In the genomic region with DNA sequence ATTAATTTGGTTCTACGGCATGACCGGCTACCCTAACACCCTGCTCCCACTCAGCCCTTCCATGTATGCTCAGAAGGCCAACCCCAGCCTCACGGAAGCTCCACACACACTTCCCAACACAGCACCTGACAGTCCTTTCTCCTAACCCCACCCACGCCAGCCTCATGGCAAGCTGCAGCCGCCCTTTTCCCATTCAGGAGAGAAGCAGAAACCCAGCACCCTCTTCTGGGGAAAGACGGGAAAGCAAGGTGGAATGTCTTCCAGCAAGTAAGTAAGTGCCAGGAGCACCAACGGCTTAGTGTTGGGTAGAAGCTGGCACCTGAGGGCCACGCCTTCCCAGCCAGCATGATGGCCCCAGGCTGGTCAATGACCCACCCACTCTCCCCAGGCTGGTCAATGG, we compare ENCODE assay signal across 8 cellular contexts. TPM values are rescaled to one million over a fixed set of nuclear protein-coding genes. Genes with fewer than 3 reads are reported as not detected.
DNase-seq lines count a peak whose midpoint lies in the region; ATAC-seq and TF ChIP-seq lines count a peak whose summit lies in the region.

No MANE protein-coding gene starts in this region.

- H3K9me3 Mint-ChIP-seq in chondrocyte (ENCODE audit: low read depth) (no peaks in the 10 kb centered on the region), CD14-positive monocyte (peaks cover 0 to 5% (median 0%) of the 10 kb centered on the region in 7 donors)

- DNase-seq in GM04504 (ENCODE audit: low read depth) (peak; percentile 7), NCI-H446 (lab: John Stamatoyannopoulos, UW) (peak; percentile 22 to 64), chondrocyte (ENCODE audit: low spot score) (no peak), mucosa of descending colon (peak; percentile 76 to 95 (median 81)), CD14-positive monocyte (ENCODE audit: low spot score) (no peak), GM19240 (ENCODE audit: insufficient read length, low spot score) (no peak), AML-193 (lab: John Stamatoyannopoulos, UW) (no peak)

- no peaks in the 10 kb centered on the region for H3K4me1 ChIP-seq in mucosa of descending colon (ENCODE audit: low read depth)

- H3K4me3 Mint-ChIP-seq in chondrocyte (ENCODE audit: unreplicated experiment) = no peak overlapping the region
- H3K4me3 Mint-ChIP-seq in CD14-positive monocyte = no peak overlapping the region

- ATAC-seq in mucosa of descending colon = peak; percentile 97
- ATAC-seq in GM21526 (IDR thresholded peaks at IDR 0.05; ENCODE audit: low FRiP score, unreplicated experiment) = no peak

- H3K4me1 Mint-ChIP-seq in chondrocyte (ENCODE audit: low read depth) (peaks cover 11% of the 10 kb centered on the region), CD14-positive monocyte (peaks cover 14% of the 10 kb centered on the region)

- no peak overlapping the region for H3K4me3 ChIP-seq in mucosa of descending colon

- no peaks in the 10 kb centered on the region for H3K9me3 ChIP-seq in mucosa of descending colon

- no peaks in the 10 kb centered on the region for H3K36me3 ChIP-seq in mucosa of descending colon (ENCODE audit: low read depth)

- intact Hi-C loops in mucosa of descending colon (cut with DNase I, micrococcal nuclease) (no loop called here), CD14-positive monocyte (cut with micrococcal nuclease) (no loop called here)

- H3K27me3 Mint-ChIP-seq in chondrocyte (ENCODE audit: low read depth) (no peaks in the 10 kb centered on the region), CD14-positive monocyte (ENCODE audit: low read depth in 3 of 3) (no peaks in the 10 kb centered on the region)

- no peak overlapping the region for H3K27ac Mint-ChIP-seq in chondrocyte (ENCODE audit: unreplicated experiment)
- H3K27ac Mint-ChIP-seq in CD14-positive monocyte = peak overlapping the region in 3 of 7 donors; percentile 0 to 46 (median 40)

- H3K36me3 Mint-ChIP-seq in chondrocyte (ENCODE audit: low read depth) (peaks cover 2% of the 10 kb centered on the region), CD14-positive monocyte (peaks cover 11 to 20% of the 10 kb centered on the region in 2 donors)

- TF ChIP-seq CTCF in chondrocyte (IDR thresholded peaks at IDR 0.05) (peak; percentile 77), mucosa of descending colon (IDR thresholded peaks at IDR 0.05) (peak; percentile 34), CD14-positive monocyte (IDR thresholded peaks at IDR 0.05) (no peak)

RNA-seq across cellular contexts. Expression of a gene that starts 32.1 kb away (rescaled TPM):
- total RNA-seq in chondrocyte (114 to 129 TPM (median 119 TPM) in 3 replicates), mucosa of descending colon (100 to 1,000 TPM; 257 to 470 (median 292) TPM)
- 10 to 100 TPM; 19.8 to 26.0 TPM for polyA plus RNA-seq in CD14-positive monocyte

Comparison
In these comparisons a context has a peak if more than half of its experiments do, and no peak if none do; other contexts are left out.
1. DNase-seq: peak in GM04504 (single experiment), NCI-H446 (2 of 2) and mucosa of descending colon (3 of 3); none in chondrocyte (single experiment), CD14-positive monocyte (single experiment), GM19240 (single experiment) and AML-193 (0 of 2).